In the genomic region with DNA sequence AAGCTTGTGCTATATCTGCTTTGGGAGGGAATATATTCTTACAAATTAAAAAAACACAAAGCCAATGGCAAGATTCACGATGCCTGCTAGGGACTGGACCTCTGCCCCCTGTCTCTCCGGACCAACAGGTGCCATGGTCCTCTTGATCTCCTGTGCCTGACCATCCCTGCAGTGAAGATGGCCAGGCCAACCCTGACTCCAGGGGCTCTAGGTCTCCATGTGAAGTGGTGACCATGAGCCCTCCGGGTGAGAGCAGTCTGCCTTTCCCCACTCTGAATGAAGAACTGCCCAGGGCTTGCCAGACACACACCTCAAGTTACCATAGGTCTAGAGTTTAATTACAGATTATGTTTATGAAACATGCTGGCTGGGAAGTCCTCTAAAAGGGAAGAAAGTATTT, we compare ENCODE assay signal across 11 cellular contexts. TPM values are rescaled to one million over a fixed set of nuclear protein-coding genes. Genes with fewer than 3 reads are reported as not detected.
DNase-seq lines count a peak whose midpoint lies in the region; ATAC-seq and TF ChIP-seq lines count a peak whose summit lies in the region.
"Had no signal": no experiment of that assay in that cellular context is flagged by ENCODE, and none has a peak within 500 bp of the region (broad histone marks: within the 10 kb centered on the region; RNA-seq: fewer than 3 reads in every experiment).

No MANE protein-coding gene starts in this region.

- intact Hi-C loops in CD4-positive, alpha-beta T cell (cut with DNase I, micrococcal nuclease), result loop anchor here (2.0 to 10.0 kb wide), 5 partner anchors 158 to 593 kb away; partner anchors contain the start of genes C12orf60 (in 2 of the 2), WBP11 (in 2 of the 2) and ATF7IP (in 1 of the 2)

- H3K9me3 Mint-ChIP-seq in CD4-positive, alpha-beta T cell, result no peaks in the 10 kb centered on the region
- no peaks in the 10 kb centered on the region for H3K9me3 Mint-ChIP-seq in osteocyte (ENCODE audit: unreplicated experiment)

- peak overlapping the region; percentile 87 for H3K4me3 ChIP-seq in Karpas-422 (ENCODE audit: low read length)

- peaks cover 80% of the 10 kb centered on the region for H3K4me1 ChIP-seq in Karpas-422 (ENCODE audit: low read length)

- H4K20me1 ChIP-seq in Karpas-422 (ENCODE audit: insufficient read depth, low read depth, low read length), result no peaks in the 10 kb centered on the region

- H3K27ac Mint-ChIP-seq in CD4-positive, alpha-beta T cell, result peak overlapping the region; percentile 94
- peak overlapping the region; percentile 78 for H3K27ac Mint-ChIP-seq in osteocyte (ENCODE audit: unreplicated experiment)

- POLR2A ChIA-PET in CD4-positive, alpha-beta T cell (lab: Charles Lee), result interaction anchor here (1.1 to 8.5 kb wide), 11 partner anchors 9 to 594 kb away, joined by 3 to 144 read pairs (median 7); partner anchors contain the start of genes ATF7IP, C12orf60, ERP27 and WBP11

- peak overlapping the region; percentile 84 for H3K4me2 ChIP-seq in Karpas-422 (ENCODE audit: low read depth, low read length, poor library complexity, severe bottlenecking)

- DNase-seq in CD4-positive, alpha-beta T cell, result no peak
- DNase-seq in Karpas-422, result no peak
- DNase-seq in caudate nucleus (lab: John Stamatoyannopoulos, UW), result no peak
- no peak for DNase-seq in osteocyte (ENCODE audit: extremely low spot score, unreplicated experiment)
- no peak for DNase-seq in DMS53 treated with DMSO at 0.1 percent for 48 hours (lab: John Stamatoyannopoulos, UW; ENCODE audit: unreplicated experiment)
- DNase-seq in KG1 (lab: John Stamatoyannopoulos, UW), result no peak
- DNase-seq: effector CD4-positive, alpha-beta T cell; NCI-H1417 treated with DMSO at 0.1 percent for 48 hours had no signal

- peaks cover 63% of the 10 kb centered on the region for H3K79me2 ChIP-seq in Karpas-422 (ENCODE audit: low read length)

- H3K27me3 Mint-ChIP-seq in CD4-positive, alpha-beta T cell, result no peaks in the 10 kb centered on the region
- H3K27me3 Mint-ChIP-seq in osteocyte (ENCODE audit: unreplicated experiment), result no peaks in the 10 kb centered on the region

- no peaks in the 10 kb centered on the region for H3K27me3 ChIP-seq in CD4-positive, alpha-beta T cell (ENCODE audit: control insufficient read depth, insufficient read depth, low read length)
- no peaks in the 10 kb centered on the region for H3K27me3 ChIP-seq in Karpas-422 (ENCODE audit: low read length)

- CTCF ChIA-PET in CD4-positive, alpha-beta T cell (lab: Charles Lee), result interaction anchor here (1.2 to 3.5 kb wide), 4 partner anchors 18 to 39 kb away, joined by 3 to 15 read pairs (median 4); no protein-coding TSS in a partner anchor

- no peaks in the 10 kb centered on the region for H3K9me2 ChIP-seq in Karpas-422 (replicated peaks; ENCODE audit: insufficient read depth, low read length)

- no peak for ATAC-seq in CD4-positive, alpha-beta T cell (ENCODE audit: poor library complexity)
- ATAC-seq in HG03095 (IDR thresholded peaks at IDR 0.05; ENCODE audit: unreplicated experiment), result no peak
- ATAC-seq in GM18907 (IDR thresholded peaks at IDR 0.05; ENCODE audit: unreplicated experiment), result no peak

- peak overlapping the region; percentile 97 for H3K4me3 Mint-ChIP-seq in CD4-positive, alpha-beta T cell
- no peak overlapping the region for H3K4me3 Mint-ChIP-seq in osteocyte (ENCODE audit: unreplicated experiment)

- peaks cover 13% of the 10 kb centered on the region for H3K36me3 ChIP-seq in Karpas-422 (ENCODE audit: insufficient read depth, low read length)

- no peak for TF ChIP-seq CTCF in CD4-positive, alpha-beta T cell (IDR thresholded peaks at IDR 0.05)
- no peak for TF ChIP-seq CTCF in osteocyte (IDR thresholded peaks at IDR 0.05)

- H3K36me3 Mint-ChIP-seq in CD4-positive, alpha-beta T cell (ENCODE audit: low read depth), result peaks cover 63% of the 10 kb centered on the region
- H3K36me3 Mint-ChIP-seq in osteocyte (ENCODE audit: unreplicated experiment), result no peaks in the 10 kb centered on the region

- H3K9me3 ChIP-seq in CD4-positive, alpha-beta T cell (ENCODE audit: control insufficient read depth, low read length), result no peaks in the 10 kb centered on the region
- no peaks in the 10 kb centered on the region for H3K9me3 ChIP-seq in Karpas-422 (ENCODE audit: low read length)

- H3K27ac ChIP-seq in CD4-positive, alpha-beta T cell (ENCODE audit: low read depth, low read length), result peak overlapping the region; percentile 90
- peak overlapping the region; percentile 96 for H3K27ac ChIP-seq in Karpas-422 (ENCODE audit: low read length)
- peak overlapping the region; percentile 52 for H3K27ac ChIP-seq in caudate nucleus (ENCODE audit: low read depth, low read length)

- H3K9ac ChIP-seq in Karpas-422 (ENCODE audit: low read length), result peak overlapping the region; percentile 88

- H2AFZ ChIP-seq in Karpas-422 (ENCODE audit: low read length), result no peak overlapping the region

- H3K4me1 Mint-ChIP-seq in CD4-positive, alpha-beta T cell (ENCODE audit: low read depth), result peaks cover 72% of the 10 kb centered on the region
- peaks cover 45% of the 10 kb centered on the region for H3K4me1 Mint-ChIP-seq in osteocyte (ENCODE audit: unreplicated experiment)

RNA-seq across cellular contexts. Expression of gene ARHGDIB, which starts 1.5 kb away (rescaled TPM):
- total RNA-seq in CD4-positive, alpha-beta T cell, result 100 to 1,000 TPM; 872 to 942 TPM
- 503 and 765 TPM in 2 replicates for total RNA-seq in Karpas-422 (2014; rRNA removed; shearing (Covaris generic); ENCODE audit: low replicate concordance)
- 13.8 and 14.4 TPM in 2 replicates for total RNA-seq in osteocyte

RNA-seq across cellular contexts. Expression of gene PDE6H, which starts 12.9 kb away (rescaled TPM):
- not detected for total RNA-seq in CD4-positive, alpha-beta T cell
- not detected in 2 replicates for total RNA-seq in Karpas-422 (2014; rRNA removed; shearing (Covaris generic); ENCODE audit: low replicate concordance)
- total RNA-seq in osteocyte, result not detected in 2 replicates
- total RNA-seq: RPMI7951 had no signal

RNA-seq across cellular contexts. Expression of gene ERP27, which starts 21.6 kb away (rescaled TPM):
- total RNA-seq in CD4-positive, alpha-beta T cell, result 10 to 100 TPM; 16.2 to 17.1 TPM
- 0.18 and 0.60 TPM in 2 replicates for total RNA-seq in Karpas-422 (2014; rRNA removed; shearing (Covaris generic); ENCODE audit: low replicate concordance)
- 0.50 and 0.70 TPM in 2 replicates for total RNA-seq in osteocyte
- total RNA-seq: RPMI7951 had no signal

Comparison
In these comparisons a context has a peak if more than half of its experiments do, and no peak if none do; other contexts are left out.
1. RNA of gene ARHGDIB, which starts 1.5 kb away (total RNA-seq): 872 to 942 TPM in CD4-positive, alpha-beta T cell and 503 to 765 TPM in Karpas-422; 13.8 to 14.4 TPM in osteocyte; every median in the first group is over 10 times any median in the second.
2. RNA of gene ERP27, which starts 21.6 kb away (total RNA-seq): 16.2 to 17.1 TPM in CD4-positive, alpha-beta T cell; 0.50 to 0.70 TPM in osteocyte and 0.18 to 0.60 TPM in Karpas-422; every median in the first group is over 10 times any median in the second.
3. Peak in every context shown above with its lines, with median percentiles within 50 percentile points of each other: H3K27ac ChIP-seq.